In genomic region chr19:48363810-48364563, GRCh38 we compare ENCODE assay signal across 8 cellular contexts. TPM values are rescaled to one million over a fixed set of nuclear protein-coding genes. Genes with fewer than 3 reads are reported as not detected.
A peak's percentile ranks its signal among the peaks of the same experiment; 100 is the strongest.
DNase-seq lines count a peak whose midpoint lies in the region; ATAC-seq and TF ChIP-seq lines count a peak whose summit lies in the region.

Gene SYNGR4, plus strand, starts transcription at chr19:48364367. Its CDS starts 1,476 bp downstream, at chr19:48365843.
Gene TMEM143, minus strand, starts transcription at chr19:48363940. Its CDS starts 20 bp downstream, at chr19:48363920.

- DNase-seq in Ammon's horn (ENCODE audit: low spot score) (peak; percentile 100), NCI-H460 (ENCODE audit: extremely low read depth, low read depth) (peak; percentile 99), cerebellum (ENCODE audit: low spot score) (peak; percentile 99), islet precursor cell (peak; percentile 100)
- peak; percentile 97 for DNase-seq in activated CD4-positive, alpha-beta T cell treated with anti-CD3 and anti-CD28 coated beads for 1 hour
- DNase-seq in stimulated activated CD4-positive, alpha-beta T cell treated with anti-CD3 and anti-CD28 coated beads, Interleukin-12 subunit alpha, Interleukin-12 subunit beta, amount 100 ng/mL, for 4 hours = peak; percentile 94

- ATAC-seq in HG03432 (IDR thresholded peaks at IDR 0.05; ENCODE audit: unreplicated experiment) = peak; percentile 84

- TF ChIP-seq POLR2A in GM19193 (IDR thresholded peaks at IDR 0.05; ENCODE audit: extremely low read depth, insufficient read depth, insufficient read length) = peak; percentile 56

RNA-seq across cellular contexts. Expression of gene SYNGR4, which starts in this region (rescaled TPM):
- total RNA-seq in NCI-H460 (2014; rRNA removed; shearing (Covaris generic)) = 0.17 TPM in 1 of 2 replicates, not detected in the other
- polyA plus RNA-seq in NCI-H460 (2014; cell fraction: nucleus; rRNA removed) = 0.42 TPM in 1 of 2 replicates, not detected in the other
- 0.27 TPM for total RNA-seq in cerebellum

RNA-seq across cellular contexts. Expression of gene TMEM143, which starts in this region (rescaled TPM):
- 2.4 and 4.0 TPM in 2 replicates for total RNA-seq in NCI-H460 (2014; rRNA removed; shearing (Covaris generic))
- 7.3 and 8.1 TPM in 2 replicates for polyA plus RNA-seq in NCI-H460 (2014; cell fraction: nucleus; rRNA removed)
- 4.9 TPM for total RNA-seq in cerebellum

Comparison
In these comparisons a context has a peak if more than half of its experiments do, and no peak if none do; other contexts are left out.
1. Peak in every context shown above with its lines: DNase-seq and ATAC-seq.